8 cellular contexts compared by ENCODE assay signal in genomic region chr10:75395171-75395954, GRCh38. TPM values are rescaled to one million over a fixed set of nuclear protein-coding genes. Genes with fewer than 3 reads are reported as not detected.
DNase-seq lines count a peak whose midpoint lies in the region; ATAC-seq, FAIRE-seq and TF ChIP-seq lines count a peak whose summit lies in the region.

No MANE protein-coding gene starts in this region.

- intact Hi-C loops in MCF 10A (cut with micrococcal nuclease): no loop called here
- intact Hi-C loops in kidney (cut with DNase I): loop anchor here (10.0 kb wide), 1 partner anchor 909 kb away; no protein-coding TSS in a partner anchor

- no peaks in the 10 kb centered on the region; the same call in 1 of the 2 replicates for H3K9me3 ChIP-seq in AG04450 (ENCODE audit: control insufficient read depth, insufficient read depth, low read length)
- H3K9me3 ChIP-seq in GM23248 (ENCODE audit: low read depth): no peaks in the 10 kb centered on the region
- H3K9me3 ChIP-seq in kidney (ENCODE audit: control insufficient read depth in 1 of 2, low read length in 2 of 2): no peaks in the 10 kb centered on the region

- H3K27me3 ChIP-seq in AG04450 (ENCODE audit: control insufficient read depth, insufficient read depth, low read length) (no peaks in the 10 kb centered on the region), GM23248 (replicated peaks; ENCODE audit: insufficient read depth) (no peaks in the 10 kb centered on the region)

- no peak for ATAC-seq in stimulated activated naive CD8-positive, alpha-beta T cell treated with anti-CD3 and anti-CD28 coated beads, Interleukin-15, amount 100 ng/mL, for 72 hours
- ATAC-seq in HG03469 (IDR thresholded peaks at IDR 0.05; ENCODE audit: unreplicated experiment): no peak
- ATAC-seq in GM21515 (IDR thresholded peaks at IDR 0.05; ENCODE audit: unreplicated experiment): no peak

- H3K36me3 ChIP-seq in GM23248 (ENCODE audit: low read depth): no peaks in the 10 kb centered on the region
- H3K36me3 ChIP-seq in kidney (ENCODE audit: control insufficient read depth in 1 of 2, insufficient read depth in 2 of 2, low read length in 2 of 2): peaks cover 0 to 9% of the 10 kb centered on the region in 2 donors

- no peak for FAIRE-seq in kidney (lab: Jason Lieb, UNC)

- TF ChIP-seq CTCF in AG04450 (IDR thresholded peaks at IDR 0.05; ENCODE audit: low read depth, low read length) (peak; percentile 72), MCF 10A (IDR thresholded peaks at IDR 0.05; ENCODE audit: unreplicated experiment) (peak; percentile 78), kidney (IDR thresholded peaks at IDR 0.05; ENCODE audit: borderline replicate concordance, extremely low read depth, insufficient read depth) (peak; percentile 70)

- H3K4me1 Mint-ChIP-seq in MCF 10A (ENCODE audit: insufficient read depth, unreplicated experiment): peaks cover 4% of the 10 kb centered on the region
- peaks cover 20% of the 10 kb centered on the region for H3K4me1 Mint-ChIP-seq in stimulated activated naive CD8-positive, alpha-beta T cell treated with anti-CD3 and anti-CD28 coated beads, Interleukin-15, amount 100 ng/mL, for 72 hours

- CTCF ChIA-PET in AG04450 (lab: Charles Lee) (interaction anchor here (0.5 to 3.1 kb wide), 22 partner anchors 10 to 1609 kb away, joined by 3 to 23 read pairs (median 4); partner anchors contain the start of gene COMTD1), MCF 10A (lab: Yijun Ruan, JAX) (interaction anchor here (0.6 to 2.8 kb wide), 21 partner anchors 9 to 1154 kb away, joined by 3 to 13 read pairs (median 4); no protein-coding TSS in a partner anchor)

- no peak for DNase-seq in AG04450 (ENCODE audit: low read depth, low spot score)
- peak; percentile 70 for DNase-seq in GM23248
- no peak for DNase-seq in MCF 10A (ENCODE audit: unreplicated experiment)
- peak; percentile 88 for DNase-seq in kidney
- DNase-seq in stimulated activated naive CD8-positive, alpha-beta T cell treated with anti-CD3 and anti-CD28 coated beads, Interleukin-15, amount 100 ng/mL, for 72 hours: peak; percentile 39 to 48
- no peak for DNase-seq in SW 1271 (lab: John Stamatoyannopoulos, UW)

- 17 to 18% methylated on average over 54 to 63 of the region's 64 CpGs for WGBS in GM23248 (ENCODE audit: low coverage in 1 of 2, low lambda C conversion rate in 2 of 2, missing lambda C conversion rate in 2 of 2), 2 experiments

- H3F3A ChIP-seq in GM23248 (ENCODE audit: insufficient read depth): peaks cover 6% of the 10 kb centered on the region; the same call in 1 of the 2 replicates

- no peaks in the 10 kb centered on the region for H3K9me3 Mint-ChIP-seq in MCF 10A (ENCODE audit: unreplicated experiment)
- H3K9me3 Mint-ChIP-seq in stimulated activated naive CD8-positive, alpha-beta T cell treated with anti-CD3 and anti-CD28 coated beads, Interleukin-15, amount 100 ng/mL, for 72 hours: no peaks in the 10 kb centered on the region

- H3K79me2 ChIP-seq in GM23248 (ENCODE audit: insufficient read depth): peaks cover 51% of the 10 kb centered on the region

- H3K27me3 Mint-ChIP-seq in MCF 10A (ENCODE audit: insufficient read depth, unreplicated experiment): no peaks in the 10 kb centered on the region
- H3K27me3 Mint-ChIP-seq in stimulated activated naive CD8-positive, alpha-beta T cell treated with anti-CD3 and anti-CD28 coated beads, Interleukin-15, amount 100 ng/mL, for 72 hours: peaks cover 93% of the 10 kb centered on the region

- H3K4me3 ChIP-seq in AG04450 (ENCODE audit: low read depth, low read length) (peak overlapping the region; percentile 100), GM23248 (peak overlapping the region; percentile 93), kidney (ENCODE audit: low read length in 2 of 2) (peak overlapping the region; percentile 70 to 88)

- H2AFZ ChIP-seq in GM23248: peak overlapping the region; percentile 70

- H3K4me1 ChIP-seq in GM23248 (ENCODE audit: insufficient read depth) (0 out of 2 replicates have a peak, but pooled peaks cover 3% of the 10 kb centered on the region), kidney (ENCODE audit: control insufficient read depth in 1 of 2, insufficient read depth in 1 of 2, low read depth in 1 of 2, low read length in 2 of 2) (peaks cover 0 to 7% of the 10 kb centered on the region in 2 donors)

- H4K20me1 ChIP-seq in GM23248 (ENCODE audit: insufficient read depth): no peaks in the 10 kb centered on the region

- no peak overlapping the region for H3K4me3 Mint-ChIP-seq in MCF 10A (ENCODE audit: unreplicated experiment)
- H3K4me3 Mint-ChIP-seq in stimulated activated naive CD8-positive, alpha-beta T cell treated with anti-CD3 and anti-CD28 coated beads, Interleukin-15, amount 100 ng/mL, for 72 hours: peak overlapping the region; percentile 57 to 62

- H3K4me2 ChIP-seq in GM23248 (ENCODE audit: unreplicated experiment): peak overlapping the region; percentile 51

- H3K9me2 ChIP-seq in GM23248 (ENCODE audit: insufficient read depth): no peaks in the 10 kb centered on the region

- H3K27ac Mint-ChIP-seq in MCF 10A (ENCODE audit: low read depth, unreplicated experiment): no peak overlapping the region
- H3K27ac Mint-ChIP-seq in stimulated activated naive CD8-positive, alpha-beta T cell treated with anti-CD3 and anti-CD28 coated beads, Interleukin-15, amount 100 ng/mL, for 72 hours: no peak overlapping the region

- H3K9ac ChIP-seq in GM23248: peak overlapping the region; percentile 95
- peak overlapping the region; percentile 77 to 78 for H3K9ac ChIP-seq in kidney (ENCODE audit: low read length in 2 of 2)

- H3K36me3 Mint-ChIP-seq in MCF 10A (ENCODE audit: insufficient read depth, unreplicated experiment): peaks cover 19% of the 10 kb centered on the region

- peak overlapping the region; percentile 87 for H3K27ac ChIP-seq in AG04450 (ENCODE audit: low read depth, low read length)
- peak overlapping the region; percentile 92 for H3K27ac ChIP-seq in GM23248
- H3K27ac ChIP-seq in kidney (ENCODE audit: low read depth in 2 of 2, low read length in 2 of 2): peak overlapping the region; percentile 92 to 93

- in situ Hi-C loops in GM23248 (cut with MboI): loop anchor here (10.0 to 25.0 kb wide), 4 partner anchors 909 to 1717 kb away; no protein-coding TSS in a partner anchor

- POLR2A ChIA-PET in AG04450 (lab: Yijun Ruan, JAX): interaction anchor here (1.1 to 2.4 kb wide), 3 partner anchors 36 to 100 kb away, joined by 3 to 7 read pairs (median 5); no protein-coding TSS in a partner anchor
- POLR2A ChIA-PET in MCF 10A (lab: Yijun Ruan, JAX): interaction anchor here (0.8 kb wide), 1 partner anchor 37 kb away, joined by 5 read pairs; no protein-coding TSS in a partner anchor

- no TSS peak for BruUV-seq in MCF 10A (replicated peaks; lab: Mats Ljungman, UMichigan)

RNA-seq across cellular contexts. Expression of gene ZNF503, which starts 6.2 kb away (rescaled TPM):
- 2.5 and 3.3 TPM in 2 replicates for polyA plus RNA-seq in AG04450 (2011; rRNA removed)
- polyA minus RNA-seq in AG04450 (2011; rRNA and poly(A)+ RNA removed): 1.8 and 1.9 TPM in 2 replicates
- 16.1 and 17.5 TPM in 2 replicates for total RNA-seq in GM23248 (2014; rRNA removed; shearing (Covaris generic))
- polyA plus RNA-seq in GM23248 (2016; fragmentation: Nextera tagmentation; extraction: Ambion mirVana): 15.4 and 15.7 TPM in 2 replicates
- 7.3 and 8.1 TPM in 2 replicates for total RNA-seq in MCF 10A (2022)
- 34.7 TPM for total RNA-seq in kidney
- 45.8 TPM for polyA plus RNA-seq in kidney (ENCODE audit: insufficient read depth, low read depth, low replicate concordance)

RNA-seq across cellular contexts. Expression of gene LRMDA, which starts 36.1 kb away (rescaled TPM):
- polyA plus RNA-seq in AG04450 (2011; rRNA removed) (0.05 and 0.12 TPM in 2 replicates), GM23248 (2016; fragmentation: Nextera tagmentation; extraction: Ambion mirVana) (2.1 and 2.6 TPM in 2 replicates), kidney (ENCODE audit: insufficient read depth, low read depth, low replicate concordance) (48.6 TPM)
- not detected in 2 replicates for polyA minus RNA-seq in AG04450 (2011; rRNA and poly(A)+ RNA removed)
- 0.13 TPM in 1 of 2 replicates, not detected in the other for total RNA-seq in GM23248 (2014; rRNA removed; shearing (Covaris generic))
- total RNA-seq in MCF 10A (2022) (not detected in 2 replicates), kidney (23.2 TPM)

Comparison
In these comparisons a context has a peak if more than half of its experiments do, and no peak if none do; other contexts are left out.
1. DNase-seq: peak in GM23248 (single experiment), kidney (single experiment) and stimulated activated naive CD8-positive, alpha-beta T cell treated with anti-CD3 and anti-CD28 coated beads, Interleukin-15, amount 100 ng/mL, for 72 hours (2 of 2); none in AG04450 (single experiment), MCF 10A (single experiment) and SW 1271 (0 of 2).
2. RNA of gene LRMDA, which starts 36.1 kb away (total RNA-seq): 23.2 TPM in kidney (single experiment); 0.13 TPM in GM23248 and not detected in MCF 10A; every median in the first group is over 10 times any median in the second.
3. Peak in every context shown above with its lines, with median percentiles within 50 percentile points of each other: H3K27ac ChIP-seq, H3K4me3 ChIP-seq and CTCF ChIP-seq.